ENCODE assay signal across 11 cellular contexts in genomic region chr14:101083564-101084435, GRCh38.
DNase-seq lines count a peak whose midpoint lies in the region; ATAC-seq and TF ChIP-seq lines count a peak whose summit lies in the region.
"Had no signal": no experiment of that assay in that cellular context is flagged by ENCODE, and none has a peak within 500 bp of the region (broad histone marks: within the 10 kb centered on the region; RNA-seq: fewer than 3 reads in every experiment).

No MANE protein-coding gene starts in this region.

- no peaks in the 10 kb centered on the region for H3K27me3 ChIP-seq in DND-41 (ENCODE audit: insufficient read depth, low read length, poor library complexity)
- no peaks in the 10 kb centered on the region for H3K27me3 ChIP-seq in brain microvascular endothelial cell (replicated peaks)
- H3K27me3 ChIP-seq: uterus had no signal

- H3K4me2 ChIP-seq in DND-41 (ENCODE audit: insufficient read depth, low read length) = no peak overlapping the region

- no peaks in the 10 kb centered on the region for H3K79me2 ChIP-seq in DND-41 (ENCODE audit: insufficient read depth, low read length)
- H3K79me2 ChIP-seq: parathyroid adenoma had no signal

- H4K20me1 ChIP-seq in DND-41 (ENCODE audit: insufficient read depth, low read length) = no peaks in the 10 kb centered on the region

- H3K9ac ChIP-seq in DND-41 (ENCODE audit: low read depth, low read length) = no peak overlapping the region
- H3K9ac ChIP-seq: parathyroid adenoma had no signal

- H3K4me3 ChIP-seq in DND-41 (ENCODE audit: low read depth in 1 of 2, low read length in 2 of 2) (no peak overlapping the region), brain microvascular endothelial cell (ENCODE audit: low read depth, low read length) (no peak overlapping the region)
- H3K4me3 ChIP-seq: uterus had no signal

- H3K36me3 ChIP-seq in DND-41 (ENCODE audit: insufficient read depth, low read length) = no peaks in the 10 kb centered on the region
- no peaks in the 10 kb centered on the region for H3K36me3 ChIP-seq in brain microvascular endothelial cell (replicated peaks)
- H3K36me3 ChIP-seq: uterus had no signal

- H3K27ac ChIP-seq in DND-41 (ENCODE audit: low read length) = no peak overlapping the region
- no peak overlapping the region for H3K27ac ChIP-seq in brain microvascular endothelial cell
- H3K27ac ChIP-seq: parathyroid adenoma, uterus, VCaP had no signal

- TF ChIP-seq CTCF in DND-41 (IDR thresholded peaks at IDR 0.05; ENCODE audit: borderline replicate concordance, extremely low read depth, low read length, poor library complexity, severe bottlenecking) (peak; percentile 31), brain microvascular endothelial cell (IDR thresholded peaks at IDR 0.05; ENCODE audit: low read depth, low read length, missing control alignments) (peak; percentile 62)

- peak; percentile 13 for DNase-seq in DND-41
- peak; percentile 66 for DNase-seq in HuH-7 (ENCODE audit: low spot score)
- DNase-seq in brain microvascular endothelial cell = no peak
- peak; percentile 10 for DNase-seq in mucosa of gallbladder (ENCODE audit: low spot score)
- no peak for DNase-seq in NCI-H128 (lab: John Stamatoyannopoulos, UW; ENCODE audit: unreplicated experiment)
- DNase-seq in AG08396 (ENCODE audit: low spot score) = no peak
- DNase-seq: uterus had no signal

- in situ Hi-C loops in brain microvascular endothelial cell (cut with HindIII; ENCODE audit: low pct_ligation_motif_present, low sequenced_read_pairs) = no loop called here

- no peaks in the 10 kb centered on the region for H3K9me3 ChIP-seq in DND-41 (ENCODE audit: insufficient read depth, low read length, severe bottlenecking)
- H3K9me3 ChIP-seq: uterus had no signal

- peak; percentile 52; the same call in 1 of the 3 replicates for ATAC-seq in DND-41 (ENCODE audit: insufficient read depth, low read depth)
- no peak for ATAC-seq in HG03139 (IDR thresholded peaks at IDR 0.05; ENCODE audit: unreplicated experiment)
- no peak for ATAC-seq in GM21576 (IDR thresholded peaks at IDR 0.05; ENCODE audit: unreplicated experiment)

- no peaks in the 10 kb centered on the region for H3K4me1 ChIP-seq in DND-41 (ENCODE audit: insufficient read depth, low read length)
- H3K4me1 ChIP-seq: parathyroid adenoma, uterus had no signal

- H2AFZ ChIP-seq in DND-41 (ENCODE audit: low read depth, low read length) = no peak overlapping the region
- H2AFZ ChIP-seq: parathyroid adenoma had no signal

Comparison
In these comparisons a context has a peak if more than half of its experiments do, and no peak if none do; other contexts are left out.
1. DNase-seq: peak in DND-41 (single experiment), HuH-7 (single experiment) and mucosa of gallbladder (single experiment); none in brain microvascular endothelial cell (single experiment), NCI-H128 (single experiment) and AG08396 (single experiment).